Comparison of ENCODE assay signal across 16 cellular contexts in the genomic region with DNA sequence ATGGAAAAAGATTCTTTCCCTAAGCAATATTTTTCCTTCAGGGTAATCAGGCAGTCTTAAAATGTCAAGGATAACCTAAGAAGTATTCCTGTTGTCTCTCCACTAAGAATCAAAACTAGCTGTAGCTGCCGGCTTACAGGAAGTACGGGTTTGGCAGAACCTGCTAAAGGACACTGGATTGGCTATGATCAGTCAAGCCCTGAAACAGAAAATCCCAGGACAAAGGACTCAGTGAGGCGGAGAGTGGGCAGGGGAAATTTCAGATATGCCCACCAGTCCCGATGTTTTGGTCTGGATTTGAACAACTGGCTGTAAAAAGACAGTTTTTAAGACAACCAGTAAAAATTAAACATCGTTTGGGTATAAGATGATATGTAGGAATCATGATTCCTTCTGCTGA.
DNase-seq lines count a peak whose midpoint lies in the region; ATAC-seq and TF ChIP-seq lines count a peak whose summit lies in the region.
"Had no signal": no experiment of that assay in that cellular context is flagged by ENCODE, and none has a peak within 500 bp of the region (broad histone marks: within the 10 kb centered on the region; RNA-seq: fewer than 3 reads in every experiment).

No MANE protein-coding gene starts in this region.

- H3K4me1 ChIP-seq in CD4-positive, CD25-positive, alpha-beta regulatory T cell (ENCODE audit: control insufficient read depth, insufficient read depth, low read length, poor library complexity, severe bottlenecking) = peaks cover 5% of the 10 kb centered on the region
- H3K4me1 ChIP-seq in gastroesophageal sphincter = peaks cover 0 to 83% (median 36%) of the 10 kb centered on the region in 3 donors

- H3K27me3 Mint-ChIP-seq in CD4-positive, CD25-positive, alpha-beta regulatory T cell = no peaks in the 10 kb centered on the region
- no peaks in the 10 kb centered on the region for H3K27me3 Mint-ChIP-seq in progenitor cell of endocrine pancreas
- H3K27me3 Mint-ChIP-seq in activated T-helper 1 cell treated with anti-CD3 and anti-CD28 coated beads, Interleukin-12 subunit alpha, Interleukin-12 subunit beta, Interleukin-2, Interleukin-4 antibody, amounts not matched to agents 30 ng/mL and 10 ng/mL and 1 ng/mL, durations not matched to agents 14 hours and 24 hours and 36 hours (ENCODE audit: insufficient read depth) = peaks cover 3% of the 10 kb centered on the region

- no peak for TF ChIP-seq RAD21 in Ishikawa (IDR thresholded peaks at IDR 0.05; ENCODE audit: low read depth)

- intact Hi-C loops in activated T-helper 1 cell treated with anti-CD3 and anti-CD28 coated beads, Interleukin-12 subunit alpha, Interleukin-12 subunit beta, Interleukin-2, Interleukin-4 antibody, amounts not matched to agents 30 ng/mL and 10 ng/mL and 1 ng/mL, durations not matched to agents 14 hours and 24 hours and 36 hours (cut with micrococcal nuclease) = no loop called here

- peaks cover 12 to 78% (median 33%) of the 10 kb centered on the region in 4 donors for H3K4me1 Mint-ChIP-seq in CD4-positive, CD25-positive, alpha-beta regulatory T cell
- peaks cover 11% of the 10 kb centered on the region for H3K4me1 Mint-ChIP-seq in progenitor cell of endocrine pancreas (ENCODE audit: low read depth)
- H3K4me1 Mint-ChIP-seq in activated T-helper 1 cell treated with anti-CD3 and anti-CD28 coated beads, Interleukin-12 subunit alpha, Interleukin-12 subunit beta, Interleukin-2, Interleukin-4 antibody, amounts not matched to agents 30 ng/mL and 10 ng/mL and 1 ng/mL, durations not matched to agents 14 hours and 24 hours and 36 hours (ENCODE audit: low read depth) = peaks cover 51% of the 10 kb centered on the region

- peaks cover 0 to 2% (median 0%) of the 10 kb centered on the region in 7 donors for H3K9me3 Mint-ChIP-seq in CD4-positive, CD25-positive, alpha-beta regulatory T cell
- H3K9me3 Mint-ChIP-seq in progenitor cell of endocrine pancreas (ENCODE audit: low read depth) = no peaks in the 10 kb centered on the region
- H3K9me3 Mint-ChIP-seq in activated T-helper 1 cell treated with anti-CD3 and anti-CD28 coated beads, Interleukin-12 subunit alpha, Interleukin-12 subunit beta, Interleukin-2, Interleukin-4 antibody, amounts not matched to agents 30 ng/mL and 10 ng/mL and 1 ng/mL, durations not matched to agents 14 hours and 24 hours and 36 hours = no peaks in the 10 kb centered on the region

- WGBS in gastroesophageal sphincter (ENCODE audit: low coverage in 1 of 2), 2 donors = 38 to 50% methylated on average over 3 to 5 of the region's 5 CpGs

- H3K9me3 ChIP-seq in CD4-positive, CD25-positive, alpha-beta regulatory T cell (ENCODE audit: control insufficient read depth in 2 of 2, low read length in 2 of 2) = no peaks in the 10 kb centered on the region
- H3K9me3 ChIP-seq in gastroesophageal sphincter = no peaks in the 10 kb centered on the region
- H3K9me3 ChIP-seq: tibial nerve had no signal

- no peaks in the 10 kb centered on the region for H3K27me3 ChIP-seq in CD4-positive, CD25-positive, alpha-beta regulatory T cell (ENCODE audit: control insufficient read depth, insufficient read depth, low read length)
- H3K27me3 ChIP-seq in gastroesophageal sphincter = no peaks in the 10 kb centered on the region
- H3K27me3 ChIP-seq: tibial nerve had no signal

- H3K27ac Mint-ChIP-seq in CD4-positive, CD25-positive, alpha-beta regulatory T cell = peak overlapping the region; percentile 6 to 56 (median 35)
- peak overlapping the region; percentile 41 for H3K27ac Mint-ChIP-seq in progenitor cell of endocrine pancreas
- no peak overlapping the region for H3K27ac Mint-ChIP-seq in activated T-helper 1 cell treated with anti-CD3 and anti-CD28 coated beads, Interleukin-12 subunit alpha, Interleukin-12 subunit beta, Interleukin-2, Interleukin-4 antibody, amounts not matched to agents 30 ng/mL and 10 ng/mL and 1 ng/mL, durations not matched to agents 14 hours and 24 hours and 36 hours

- peaks cover 22% of the 10 kb centered on the region for H3K36me3 ChIP-seq in CD4-positive, CD25-positive, alpha-beta regulatory T cell (ENCODE audit: control insufficient read depth, insufficient read depth, low read length)
- H3K36me3 ChIP-seq in gastroesophageal sphincter = no peaks in the 10 kb centered on the region
- H3K36me3 ChIP-seq: tibial nerve had no signal

- H3K4me3 Mint-ChIP-seq in CD4-positive, CD25-positive, alpha-beta regulatory T cell = no peak overlapping the region
- H3K4me3 Mint-ChIP-seq in progenitor cell of endocrine pancreas (ENCODE audit: low read depth) = no peak overlapping the region
- no peak overlapping the region for H3K4me3 Mint-ChIP-seq in activated T-helper 1 cell treated with anti-CD3 and anti-CD28 coated beads, Interleukin-12 subunit alpha, Interleukin-12 subunit beta, Interleukin-2, Interleukin-4 antibody, amounts not matched to agents 30 ng/mL and 10 ng/mL and 1 ng/mL, durations not matched to agents 14 hours and 24 hours and 36 hours

- H3K4me3 ChIP-seq in CD4-positive, CD25-positive, alpha-beta regulatory T cell (ENCODE audit: low read depth, low read length) = no peak overlapping the region
- H3K4me3 ChIP-seq in gastroesophageal sphincter = no peak overlapping the region

- no peak for TF ChIP-seq POLR2A in gastroesophageal sphincter (IDR thresholded peaks at IDR 0.05)

- ATAC-seq in CD4-positive, CD25-positive, alpha-beta regulatory T cell (ENCODE audit: low read depth in 2 of 2) = no peak
- no peak for ATAC-seq in gastroesophageal sphincter
- ATAC-seq in GM19023 (IDR thresholded peaks at IDR 0.05; ENCODE audit: unreplicated experiment) = no peak

- TF ChIP-seq CTCF in gastroesophageal sphincter (IDR thresholded peaks at IDR 0.05) = no peak
- TF ChIP-seq CTCF in progenitor cell of endocrine pancreas (IDR thresholded peaks at IDR 0.05; ENCODE audit: unreplicated experiment) = no peak

- DNase-seq in CD4-positive, CD25-positive, alpha-beta regulatory T cell = no peak
- DNase-seq in progenitor cell of endocrine pancreas (ENCODE audit: low spot score, unreplicated experiment) (no peak), putamen (ENCODE audit: low spot score) (no peak), dermis blood vessel endothelial cell (no peak)
- DNase-seq in activated T-helper 1 cell treated with anti-CD3 and anti-CD28 coated beads, Interleukin-12 subunit alpha, Interleukin-12 subunit beta, Interleukin-2, Interleukin-4 antibody, amounts not matched to agents 30 ng/mL and 10 ng/mL and 1 ng/mL, durations not matched to agents 14 hours and 24 hours and 36 hours (ENCODE audit: low spot score) = no peak
- DNase-seq: activated CD4-positive, alpha-beta T cell treated with anti-CD3 and anti-CD28 coated beads, Interleukin-2, amount 50 U/mL, for 4 hours; activated T-cell treated with anti-CD3 and anti-CD28 coated beads for 4 hours; effector CD8-positive, alpha-beta T cell; kidney; NCI-H524; stimulated activated naive CD4-positive, alpha-beta T cell had no signal

- TF ChIP-seq EP300 in Ishikawa (IDR thresholded peaks at IDR 0.05; ENCODE audit: borderline replicate concordance) (peak; percentile 63; the same call in 1 of the 2 replicates), gastroesophageal sphincter (IDR thresholded peaks at IDR 0.05) (no peak)

- peaks cover 22% of the 10 kb centered on the region for H3K36me3 Mint-ChIP-seq in CD4-positive, CD25-positive, alpha-beta regulatory T cell
- H3K36me3 Mint-ChIP-seq in progenitor cell of endocrine pancreas (ENCODE audit: insufficient read depth) = no peaks in the 10 kb centered on the region
- peaks cover 24% of the 10 kb centered on the region for H3K36me3 Mint-ChIP-seq in activated T-helper 1 cell treated with anti-CD3 and anti-CD28 coated beads, Interleukin-12 subunit alpha, Interleukin-12 subunit beta, Interleukin-2, Interleukin-4 antibody, amounts not matched to agents 30 ng/mL and 10 ng/mL and 1 ng/mL, durations not matched to agents 14 hours and 24 hours and 36 hours (ENCODE audit: low read depth)

- H3K27ac ChIP-seq in CD4-positive, CD25-positive, alpha-beta regulatory T cell (ENCODE audit: insufficient read depth, low read length, poor library complexity, severe bottlenecking) = no peak overlapping the region
- peak overlapping the region; percentile 20 to 81 (median 73) for H3K27ac ChIP-seq in gastroesophageal sphincter
- H3K27ac ChIP-seq: KMS-11 had no signal

TF ChIP-seq in Ishikawa, 13 proteins besides CTCF, POLR2A, EP300 and RAD21 (continues in another document):
- TF ChIP-seq, protein P1, sequence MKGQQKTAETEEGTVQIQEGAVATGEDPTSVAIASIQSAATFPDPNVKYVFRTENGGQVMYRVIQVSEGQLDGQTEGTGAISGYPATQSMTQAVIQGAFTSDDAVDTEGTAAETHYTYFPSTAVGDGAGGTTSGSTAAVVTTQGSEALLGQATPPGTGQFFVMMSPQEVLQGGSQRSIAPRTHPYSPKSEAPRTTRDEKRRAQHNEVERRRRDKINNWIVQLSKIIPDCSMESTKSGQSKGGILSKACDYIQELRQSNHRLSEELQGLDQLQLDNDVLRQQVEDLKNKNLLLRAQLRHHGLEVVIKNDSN (IDR thresholded peaks at IDR 0.05) = no peak
- TF ChIP-seq, protein P2, sequence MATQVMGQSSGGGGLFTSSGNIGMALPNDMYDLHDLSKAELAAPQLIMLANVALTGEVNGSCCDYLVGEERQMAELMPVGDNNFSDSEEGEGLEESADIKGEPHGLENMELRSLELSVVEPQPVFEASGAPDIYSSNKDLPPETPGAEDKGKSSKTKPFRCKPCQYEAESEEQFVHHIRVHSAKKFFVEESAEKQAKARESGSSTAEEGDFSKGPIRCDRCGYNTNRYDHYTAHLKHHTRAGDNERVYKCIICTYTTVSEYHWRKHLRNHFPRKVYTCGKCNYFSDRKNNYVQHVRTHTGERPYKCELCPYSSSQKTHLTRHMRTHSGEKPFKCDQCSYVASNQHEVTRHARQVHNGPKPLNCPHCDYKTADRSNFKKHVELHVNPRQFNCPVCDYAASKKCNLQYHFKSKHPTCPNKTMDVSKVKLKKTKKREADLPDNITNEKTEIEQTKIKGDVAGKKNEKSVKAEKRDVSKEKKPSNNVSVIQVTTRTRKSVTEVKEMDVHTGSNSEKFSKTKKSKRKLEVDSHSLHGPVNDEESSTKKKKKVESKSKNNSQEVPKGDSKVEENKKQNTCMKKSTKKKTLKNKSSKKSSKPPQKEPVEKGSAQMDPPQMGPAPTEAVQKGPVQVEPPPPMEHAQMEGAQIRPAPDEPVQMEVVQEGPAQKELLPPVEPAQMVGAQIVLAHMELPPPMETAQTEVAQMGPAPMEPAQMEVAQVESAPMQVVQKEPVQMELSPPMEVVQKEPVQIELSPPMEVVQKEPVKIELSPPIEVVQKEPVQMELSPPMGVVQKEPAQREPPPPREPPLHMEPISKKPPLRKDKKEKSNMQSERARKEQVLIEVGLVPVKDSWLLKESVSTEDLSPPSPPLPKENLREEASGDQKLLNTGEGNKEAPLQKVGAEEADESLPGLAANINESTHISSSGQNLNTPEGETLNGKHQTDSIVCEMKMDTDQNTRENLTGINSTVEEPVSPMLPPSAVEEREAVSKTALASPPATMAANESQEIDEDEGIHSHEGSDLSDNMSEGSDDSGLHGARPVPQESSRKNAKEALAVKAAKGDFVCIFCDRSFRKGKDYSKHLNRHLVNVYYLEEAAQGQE (IDR thresholded peaks at IDR 0.05; ENCODE audit: low read depth) = no peak
- TF ChIP-seq NFIC (IDR thresholded peaks at IDR 0.05) (peak; percentile 42; the same call in 1 of the 2 replicates), ZBTB7A (IDR thresholded peaks at IDR 0.05; ENCODE audit: low read depth) (peak; percentile 65; the same call in 1 of the 2 replicates), CEBPB (IDR thresholded peaks at IDR 0.05) (no peak)
